ENCODE assay signal across 9 cellular contexts in the genomic region with DNA sequence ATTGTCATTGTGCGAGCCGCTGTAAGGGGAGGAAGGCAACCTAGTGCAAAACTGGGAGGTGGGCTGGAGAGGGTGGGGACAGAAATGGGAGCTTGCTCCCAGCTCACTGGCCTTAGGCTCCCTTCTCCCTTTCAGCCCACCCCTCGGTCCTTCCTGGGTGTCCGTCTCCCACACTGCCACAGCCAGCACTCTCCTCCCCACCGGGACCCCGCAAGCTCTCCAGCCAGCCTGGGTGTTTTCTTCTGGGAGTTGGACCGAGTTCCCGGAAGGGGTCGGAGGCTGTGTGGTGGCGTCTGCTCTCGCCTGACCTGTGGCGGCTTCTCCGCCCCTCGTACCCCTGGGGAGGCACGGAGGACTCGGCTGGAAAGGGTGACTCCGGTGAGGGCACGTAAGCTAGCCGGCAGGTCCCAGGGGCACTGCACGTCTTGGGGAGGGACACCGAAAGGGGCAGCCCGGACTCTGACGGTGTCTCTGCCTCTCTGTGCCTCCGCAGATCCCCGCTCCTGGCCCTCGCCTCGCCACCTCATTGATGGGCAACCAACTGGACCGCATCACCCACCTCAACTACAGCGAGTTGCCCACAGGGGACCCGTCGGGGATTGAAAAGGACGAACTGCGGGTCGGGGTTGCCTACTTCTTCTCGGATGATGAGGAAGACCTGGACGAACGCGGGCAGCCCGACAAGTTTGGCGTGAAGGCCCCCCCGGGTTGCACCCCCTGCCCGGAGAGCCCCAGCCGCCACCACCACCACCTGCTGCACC. TPM values are rescaled to one million over a fixed set of nuclear protein-coding genes. Genes with fewer than 3 reads are reported as not detected.
DNase-seq lines count a peak whose midpoint lies in the region; ATAC-seq and TF ChIP-seq lines count a peak whose summit lies in the region.
"Had no signal": no experiment of that assay in that cellular context is flagged by ENCODE, and none has a peak within 500 bp of the region (broad histone marks: within the 10 kb centered on the region; RNA-seq: fewer than 3 reads in every experiment).

No MANE protein-coding gene starts in this region.

- H3K9me3 ChIP-seq in esophagus squamous epithelium, result no peaks in the 10 kb centered on the region

- WGBS in esophagus squamous epithelium, 2 donors, result 3 to 4% methylated on average over 6 to 9 of the region's 43 CpGs

- H3K36me3 ChIP-seq in KMS-11 (ENCODE audit: insufficient read depth) (no peaks in the 10 kb centered on the region), esophagus squamous epithelium (no peaks in the 10 kb centered on the region)

- no peaks in the 10 kb centered on the region for H4K20me1 ChIP-seq in KMS-11 (ENCODE audit: insufficient read depth)

- intact Hi-C loops in esophagus squamous epithelium (cut with DNase I), result no loop called here

- ATAC-seq in GM18858 (IDR thresholded peaks at IDR 0.05; ENCODE audit: unreplicated experiment), result no peak
- no peak for ATAC-seq in HG02885 (IDR thresholded peaks at IDR 0.05; ENCODE audit: poor library complexity, unreplicated experiment)
- no peak for ATAC-seq in HG03039 (IDR thresholded peaks at IDR 0.05; ENCODE audit: unreplicated experiment)

- H2AFZ ChIP-seq in KMS-11 (ENCODE audit: low read depth), result no peak overlapping the region

- TF ChIP-seq CTCF in AG10803 (conservative IDR thresholded peaks at IDR 0.05; ENCODE audit: low read length) (no peak), KMS-11 (conservative IDR thresholded peaks at IDR 0.05; ENCODE audit: low read depth, low read length) (no peak), esophagus squamous epithelium (IDR thresholded peaks at IDR 0.05) (no peak), neural crest cell (conservative IDR thresholded peaks at IDR 0.05) (no peak)

- H3K9ac ChIP-seq in KMS-11, result no peak overlapping the region

- H3K4me2 ChIP-seq in KMS-11, result peak overlapping the region; percentile 92; the same call in 1 of the 2 replicates

- H3K27ac ChIP-seq in KMS-11, result no peak overlapping the region
- peak overlapping the region; percentile 82 to 89 (median 87) for H3K27ac ChIP-seq in esophagus squamous epithelium
- H3K27ac ChIP-seq: SK-N-MC had no signal

- DNase-seq in AG10803 (ENCODE audit: low read depth) (no peak), esophagus squamous epithelium (lab: John Stamatoyannopoulos, UW) (no peak), neural crest cell (ENCODE audit: low read depth, low spot score) (peak; percentile 4), NCI-H1930 (lab: John Stamatoyannopoulos, UW) (no peak)

- H3K4me1 Mint-ChIP-seq in neural crest cell, result peaks cover 14% of the 10 kb centered on the region

- H3K4me3 ChIP-seq in AG10803 (ENCODE audit: low read length), result peak overlapping the region; percentile 73
- H3K4me3 ChIP-seq in KMS-11 (IDR thresholded peaks at IDR 0.05; ENCODE audit: insufficient read depth, low read depth, low read length), result no peak overlapping the region
- peak overlapping the region; percentile 49 to 74 (median 62) for H3K4me3 ChIP-seq in esophagus squamous epithelium

- H3K27me3 ChIP-seq in KMS-11 (ENCODE audit: insufficient read depth, low read depth) (no peaks in the 10 kb centered on the region), esophagus squamous epithelium (peaks cover 0 to 47% (median 0%) of the 10 kb centered on the region in 4 donors)

- H3K36me3 Mint-ChIP-seq in neural crest cell (ENCODE audit: low read depth), result no peaks in the 10 kb centered on the region

- H3K27ac Mint-ChIP-seq in neural crest cell (ENCODE audit: unreplicated experiment), result no peak overlapping the region

- peaks cover 92% of the 10 kb centered on the region for H3K27me3 Mint-ChIP-seq in neural crest cell (ENCODE audit: low read depth)

- H3K4me3 Mint-ChIP-seq in neural crest cell, result peak overlapping the region; percentile 93

- H3K9me3 Mint-ChIP-seq in neural crest cell, result no peaks in the 10 kb centered on the region

- no peaks in the 10 kb centered on the region for H3K79me2 ChIP-seq in KMS-11 (ENCODE audit: insufficient read depth, low read depth)

- TF ChIP-seq POLR2A in esophagus squamous epithelium (IDR thresholded peaks at IDR 0.05), result no peak

- H3K4me1 ChIP-seq in KMS-11 (ENCODE audit: low read depth, poor library complexity, severe bottlenecking) (peaks cover 11% of the 10 kb centered on the region), esophagus squamous epithelium (peaks cover 6 to 61% (median 17%) of the 10 kb centered on the region in 3 donors)

RNA-seq across cellular contexts. Expression of a gene that starts 1.1 kb away (rescaled TPM):
- total RNA-seq in esophagus squamous epithelium (10 to 100 TPM; 41.8 to 56.7 (median 49.9) TPM), neural crest cell (3.0 and 3.6 TPM in 2 replicates)
